Comparison of ENCODE assay signal across 8 cellular contexts in genomic region chr17:8326591-8327583, GRCh38. TPM values are rescaled to one million over a fixed set of nuclear protein-coding genes. Genes with fewer than 3 reads are reported as not detected.
DNase-seq lines count a peak whose midpoint lies in the region; ATAC-seq and TF ChIP-seq lines count a peak whose summit lies in the region.

No MANE protein-coding gene starts in this region.

- H3K36me3 Mint-ChIP-seq in brain: no peaks in the 10 kb centered on the region

- no peak overlapping the region for H3K27ac Mint-ChIP-seq in brain

- TF ChIP-seq CTCF in brain (conservative IDR thresholded peaks at IDR 0.05): no peak
- TF ChIP-seq CTCF in kidney epithelial cell (IDR thresholded peaks at IDR 0.05; ENCODE audit: insufficient read depth, low read length, poor library complexity, severe bottlenecking): no peak

- peak overlapping the region in 4 of 5 experiments; percentile 18 to 75 (median 59) for H3K4me3 Mint-ChIP-seq in brain

- no peaks in the 10 kb centered on the region for H3K36me3 ChIP-seq in kidney epithelial cell (ENCODE audit: control insufficient read depth, insufficient read depth, low read length)

- DNase-seq in EL (peak; percentile 45), NOMO-1 treated with dmso at 0.1 percent for 144 hours (lab: John Stamatoyannopoulos, UW; ENCODE audit: unreplicated experiment) (peak; percentile 10), kidney epithelial cell (ENCODE audit: low read depth) (no peak), DMS79 (lab: John Stamatoyannopoulos, UW) (no peak), NCI-H2029 (lab: John Stamatoyannopoulos, UW) (no peak)
- DNase-seq in stimulated activated CD4-positive, alpha-beta T cell treated with anti-CD3 and anti-CD28 coated beads, Interleukin-4, amount 100 ng/mL, for 24 hours: peak; percentile 12

- peaks cover 11% of the 10 kb centered on the region for H3K27me3 ChIP-seq in kidney epithelial cell (ENCODE audit: control insufficient read depth, insufficient read depth, low read length)

- peaks cover 46% of the 10 kb centered on the region for H3K27me3 Mint-ChIP-seq in brain

- peak overlapping the region; percentile 40 for H3K4me3 ChIP-seq in kidney epithelial cell (ENCODE audit: low read depth, low read length)

- peaks cover 7% of the 10 kb centered on the region for H3K4me1 Mint-ChIP-seq in brain

- H3K9me3 Mint-ChIP-seq in brain: peaks cover 0 to 3% (median 0%) of the 10 kb centered on the region in 5 experiments

- ATAC-seq in HG03442 (IDR thresholded peaks at IDR 0.05; ENCODE audit: unreplicated experiment): no peak

RNA-seq across cellular contexts. Expression of gene ODF4, which starts 12.8 kb away (rescaled TPM):
- polyA plus RNA-seq in brain (ENCODE audit: insufficient read depth, low read depth, low replicate concordance): not detected
- total RNA-seq in kidney epithelial cell: not detected in 2 replicates

RNA-seq across cellular contexts. Expression of gene ARHGEF15, which starts 16.8 kb away (rescaled TPM):
- 1.7 TPM for polyA plus RNA-seq in brain (ENCODE audit: insufficient read depth, low read depth, low replicate concordance)
- 0.08 and 0.21 TPM in 2 replicates for total RNA-seq in kidney epithelial cell

RNA-seq across cellular contexts. Expression of gene SLC25A35, which starts 31.7 kb away (rescaled TPM):
- 5.3 TPM for polyA plus RNA-seq in brain (ENCODE audit: insufficient read depth, low read depth, low replicate concordance)
- total RNA-seq in kidney epithelial cell: 0.84 and 1.5 TPM in 2 replicates

RNA-seq across cellular contexts. Expression of gene RANGRF, which starts 38.4 kb away (rescaled TPM):
- 36.5 TPM for polyA plus RNA-seq in brain (ENCODE audit: insufficient read depth, low read depth, low replicate concordance)
- 27.2 and 30.0 TPM in 2 replicates for total RNA-seq in kidney epithelial cell

Comparison
In these comparisons a context has a peak if more than half of its experiments do, and no peak if none do; other contexts are left out.
1. DNase-seq: peak in EL (single experiment), NOMO-1 treated with dmso at 0.1 percent for 144 hours (single experiment) and stimulated activated CD4-positive, alpha-beta T cell treated with anti-CD3 and anti-CD28 coated beads, Interleukin-4, amount 100 ng/mL, for 24 hours (single experiment); none in kidney epithelial cell (single experiment), DMS79 (single experiment) and NCI-H2029 (single experiment).